In genomic region chr12:12673296-12673695, GRCh38 we compare ENCODE assay signal across 13 cellular contexts. TPM values are rescaled to one million over a fixed set of nuclear protein-coding genes. Genes with fewer than 3 reads are reported as not detected.
DNase-seq lines count a peak whose midpoint lies in the region; ATAC-seq and TF ChIP-seq lines count a peak whose summit lies in the region.
"Had no signal": no experiment of that assay in that cellular context is flagged by ENCODE, and none has a peak within 500 bp of the region (broad histone marks: within the 10 kb centered on the region; RNA-seq: fewer than 3 reads in every experiment).

No MANE protein-coding gene starts in this region.

- H3K27ac ChIP-seq in Peyer's patch: no peak overlapping the region
- H3K27ac ChIP-seq: SJCRH30, suprapubic skin had no signal

- no peak for TF ChIP-seq POLR2A in Peyer's patch (IDR thresholded peaks at IDR 0.05)

- H3K27me3 ChIP-seq in Peyer's patch: no peaks in the 10 kb centered on the region
- H3K27me3 ChIP-seq: SJCRH30, suprapubic skin had no signal

- TF ChIP-seq CTCF in GM10266 (IDR thresholded peaks at IDR 0.05; ENCODE audit: control insufficient read depth, insufficient read depth, low read depth, missing control alignments) (no peak), Peyer's patch (IDR thresholded peaks at IDR 0.05) (no peak)

- DNase-seq in activated CD4-positive, alpha-beta T cell treated with anti-CD3 and anti-CD28 coated beads for 48 hours: peak; percentile 15
- no peak for DNase-seq in activated CD4-positive, alpha-beta T cell treated with anti-CD3 and anti-CD28 coated beads for 4 hours
- DNase-seq in M059J (ENCODE audit: low read depth) (peak; percentile 51), renal cortical epithelial cell (ENCODE audit: low read depth) (peak; percentile 12), GM10266 (ENCODE audit: extremely low spot score) (no peak), Peyer's patch (no peak), putamen (ENCODE audit: low spot score) (no peak)
- DNase-seq: anterior cingulate cortex, Caco-2, foreskin fibroblast, SJCRH30 had no signal

- no peaks in the 10 kb centered on the region for H3K9me3 ChIP-seq in Peyer's patch
- H3K9me3 ChIP-seq: Caco-2, SJCRH30, suprapubic skin had no signal

- no peaks in the 10 kb centered on the region for H3K36me3 ChIP-seq in Peyer's patch
- H3K36me3 ChIP-seq: SJCRH30, suprapubic skin had no signal

- no peak overlapping the region for H3K4me3 ChIP-seq in Peyer's patch
- H3K4me3 ChIP-seq: SJCRH30, suprapubic skin had no signal

- H3K4me1 ChIP-seq in Peyer's patch: no peaks in the 10 kb centered on the region
- H3K4me1 ChIP-seq: Caco-2, suprapubic skin had no signal

- peak; percentile 59 for ATAC-seq in GM21825 (IDR thresholded peaks at IDR 0.05; ENCODE audit: unreplicated experiment)

RNA-seq across cellular contexts. Expression of gene GPR19, which starts 22.7 kb away (rescaled TPM):
- 5.2 and 7.1 TPM in 2 replicates for total RNA-seq in M059J (2014; rRNA removed; shearing (Covaris generic))
- total RNA-seq in renal cortical epithelial cell: 0.15 TPM in 1 of 2 replicates, not detected in the other
- 1 to 10 TPM in 1 of 4 donors, under 1 TPM in 1, not detected in 2; 0.54 to 1.2 TPM for total RNA-seq in Peyer's patch

RNA-seq across cellular contexts. Expression of gene CDKN1B, which starts 43.9 kb away (rescaled TPM):
- total RNA-seq in M059J (2014; rRNA removed; shearing (Covaris generic)): 34.8 and 48.4 TPM in 2 replicates
- total RNA-seq in renal cortical epithelial cell: 22.7 and 24.5 TPM in 2 replicates
- total RNA-seq in Peyer's patch: 10 to 100 TPM; 37.7 to 66.0 (median 48.1) TPM

Comparison
In these comparisons a context has a peak if more than half of its experiments do, and no peak if none do; other contexts are left out.
1. DNase-seq: peak in activated CD4-positive, alpha-beta T cell treated with anti-CD3 and anti-CD28 coated beads for 48 hours (single experiment), M059J (single experiment) and renal cortical epithelial cell (single experiment); none in activated CD4-positive, alpha-beta T cell treated with anti-CD3 and anti-CD28 coated beads for 4 hours (0 of 2), GM10266 (single experiment), Peyer's patch (0 of 3) and putamen (single experiment).